In the genomic region with DNA sequence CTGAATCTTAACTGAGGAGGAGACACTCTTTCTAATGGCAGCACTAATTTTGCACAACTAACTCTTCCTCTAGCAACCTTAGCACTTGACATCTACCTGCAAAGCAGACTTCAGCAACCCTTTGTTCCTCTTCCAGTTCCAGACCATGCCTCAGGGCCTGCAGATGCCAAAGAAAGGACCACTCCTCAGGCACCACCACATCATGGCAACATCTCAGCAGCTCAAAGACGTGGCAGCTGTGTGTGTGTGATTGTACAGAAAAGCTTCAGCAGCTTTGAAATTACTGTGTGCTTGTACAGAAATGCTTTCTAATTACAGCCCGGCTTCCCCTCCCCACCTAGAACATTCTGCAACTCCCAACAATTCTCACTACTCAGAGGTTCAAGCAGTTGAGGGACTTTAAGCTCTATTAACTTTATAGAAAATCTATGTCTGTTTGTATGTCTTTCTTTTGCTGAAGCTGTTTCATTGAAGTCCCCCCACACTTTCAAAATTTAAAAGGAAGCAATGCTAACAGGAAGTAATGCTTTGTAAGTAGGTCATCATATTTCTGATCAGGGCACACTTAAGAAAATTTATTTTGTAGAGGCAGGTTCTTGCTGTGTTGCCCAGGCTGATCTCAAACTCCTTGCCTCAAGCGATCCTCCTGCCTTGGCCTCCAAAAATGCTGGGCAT, we compare ENCODE assay signal across 15 cellular contexts.
DNase-seq lines count a peak whose midpoint lies in the region; ATAC-seq and TF ChIP-seq lines count a peak whose summit lies in the region.
"Had no signal": no experiment of that assay in that cellular context is flagged by ENCODE, and none has a peak within 500 bp of the region (broad histone marks: within the 10 kb centered on the region; RNA-seq: fewer than 3 reads in every experiment).

No MANE protein-coding gene starts in this region.

- no peak overlapping the region for H3K4me3 ChIP-seq in DND-41 (ENCODE audit: low read depth in 1 of 2, low read length in 2 of 2)
- no peak overlapping the region for H3K4me3 ChIP-seq in effector memory CD4-positive, alpha-beta T cell (ENCODE audit: insufficient read depth, low read depth, low read length, poor library complexity, severe bottlenecking)
- H3K4me3 ChIP-seq: SJSA1 had no signal

- H3K27me3 Mint-ChIP-seq in activated naive CD4-positive, alpha-beta T cell treated with anti-CD3 and anti-CD28 coated beads, Interleukin-2, amount 50 U/mL, for 24 hours = no peaks in the 10 kb centered on the region
- H3K27me3 Mint-ChIP-seq in activated CD8-positive, alpha-beta T cell treated with anti-CD3 and anti-CD28 coated beads, Interleukin-2, amount 10 ng/mL, durations not matched to agents 7 days and 5 days (ENCODE audit: low read depth) = no peaks in the 10 kb centered on the region
- H3K27me3 Mint-ChIP-seq in natural killer cell treated with Interleukin-12 subunit alpha and Interleukin-12 subunit beta and Interleukin-15 and Interleukin-18, amount 100 ng/mL, for 72 hours = no peaks in the 10 kb centered on the region
- H3K27me3 Mint-ChIP-seq: IgD-negative memory B cell had no signal

- H3K9me3 ChIP-seq in DND-41 (ENCODE audit: insufficient read depth, low read length, severe bottlenecking) = no peaks in the 10 kb centered on the region
- H3K9me3 ChIP-seq in effector memory CD4-positive, alpha-beta T cell (ENCODE audit: control insufficient read depth, low read length) = no peaks in the 10 kb centered on the region
- H3K9me3 ChIP-seq: SJSA1 had no signal

- H3K4me3 Mint-ChIP-seq in activated naive CD4-positive, alpha-beta T cell treated with anti-CD3 and anti-CD28 coated beads, Interleukin-2, amount 50 U/mL, for 24 hours = peak overlapping the region; percentile 51
- H3K4me3 Mint-ChIP-seq in activated CD8-positive, alpha-beta T cell treated with anti-CD3 and anti-CD28 coated beads, Interleukin-2, amount 10 ng/mL, durations not matched to agents 7 days and 5 days = no peak overlapping the region
- H3K4me3 Mint-ChIP-seq in natural killer cell treated with Interleukin-12 subunit alpha and Interleukin-12 subunit beta and Interleukin-15 and Interleukin-18, amount 100 ng/mL, for 72 hours = peak overlapping the region; percentile 17
- H3K4me3 Mint-ChIP-seq: IgD-negative memory B cell had no signal

- H3K27ac Mint-ChIP-seq in activated naive CD4-positive, alpha-beta T cell treated with anti-CD3 and anti-CD28 coated beads, Interleukin-2, amount 50 U/mL, for 24 hours = no peak overlapping the region
- H3K27ac Mint-ChIP-seq in activated CD8-positive, alpha-beta T cell treated with anti-CD3 and anti-CD28 coated beads, Interleukin-2, amount 10 ng/mL, durations not matched to agents 7 days and 5 days = peak overlapping the region; percentile 65
- peak overlapping the region; percentile 34 to 85 for H3K27ac Mint-ChIP-seq in natural killer cell treated with Interleukin-12 subunit alpha and Interleukin-12 subunit beta and Interleukin-15 and Interleukin-18, amount 100 ng/mL, for 72 hours
- H3K27ac Mint-ChIP-seq: IgD-negative memory B cell had no signal

- POLR2A ChIA-PET in activated CD8-positive, alpha-beta T cell treated with anti-CD3 and anti-CD28 coated beads, Interleukin-2, amount 10 ng/mL, durations not matched to agents 7 days and 5 days (lab: Charles Lee) = interaction anchor here (1.4 kb wide), 1 partner anchor 48 kb away, joined by 3 read pairs; no protein-coding TSS in a partner anchor

- CTCF ChIA-PET in activated CD8-positive, alpha-beta T cell treated with anti-CD3 and anti-CD28 coated beads, Interleukin-2, amount 10 ng/mL, durations not matched to agents 7 days and 5 days (lab: Charles Lee) = interaction anchor here (0.9 to 1.6 kb wide), 4 partner anchors 10 to 49 kb away, joined by 3 to 7 read pairs (median 4); no protein-coding TSS in a partner anchor

- no peaks in the 10 kb centered on the region for H3K9me3 Mint-ChIP-seq in activated naive CD4-positive, alpha-beta T cell treated with anti-CD3 and anti-CD28 coated beads, Interleukin-2, amount 50 U/mL, for 24 hours
- H3K9me3 Mint-ChIP-seq in activated CD8-positive, alpha-beta T cell treated with anti-CD3 and anti-CD28 coated beads, Interleukin-2, amount 10 ng/mL, durations not matched to agents 7 days and 5 days (ENCODE audit: insufficient read depth) = no peaks in the 10 kb centered on the region
- no peaks in the 10 kb centered on the region for H3K9me3 Mint-ChIP-seq in natural killer cell treated with Interleukin-12 subunit alpha and Interleukin-12 subunit beta and Interleukin-15 and Interleukin-18, amount 100 ng/mL, for 72 hours
- H3K9me3 Mint-ChIP-seq: IgD-negative memory B cell had no signal

- no peaks in the 10 kb centered on the region for H3K79me2 ChIP-seq in DND-41 (ENCODE audit: insufficient read depth, low read length)

- H3K4me2 ChIP-seq in DND-41 (ENCODE audit: insufficient read depth, low read length) = no peak overlapping the region

- no peaks in the 10 kb centered on the region for H3K27me3 ChIP-seq in DND-41 (ENCODE audit: insufficient read depth, low read length, poor library complexity)
- H3K27me3 ChIP-seq in effector memory CD4-positive, alpha-beta T cell (replicated peaks; ENCODE audit: control insufficient read depth, insufficient read depth, low read length, poor library complexity, severe bottlenecking) = no peaks in the 10 kb centered on the region
- H3K27me3 ChIP-seq: SJSA1 had no signal

- H3K36me3 Mint-ChIP-seq in activated naive CD4-positive, alpha-beta T cell treated with anti-CD3 and anti-CD28 coated beads, Interleukin-2, amount 50 U/mL, for 24 hours = no peaks in the 10 kb centered on the region
- H3K36me3 Mint-ChIP-seq in activated CD8-positive, alpha-beta T cell treated with anti-CD3 and anti-CD28 coated beads, Interleukin-2, amount 10 ng/mL, durations not matched to agents 7 days and 5 days (ENCODE audit: low read depth) = peaks cover 7% of the 10 kb centered on the region
- H3K36me3 Mint-ChIP-seq in natural killer cell treated with Interleukin-12 subunit alpha and Interleukin-12 subunit beta and Interleukin-15 and Interleukin-18, amount 100 ng/mL, for 72 hours = no peaks in the 10 kb centered on the region
- H3K36me3 Mint-ChIP-seq: IgD-negative memory B cell had no signal

- ATAC-seq in DND-41 (ENCODE audit: insufficient read depth, low read depth) (peak; percentile 62), HG03139 (IDR thresholded peaks at IDR 0.05; ENCODE audit: unreplicated experiment) (no peak)
- ATAC-seq in activated CD8-positive, alpha-beta T cell treated with anti-CD3 and anti-CD28 coated beads, Interleukin-2, amount 10 ng/mL, durations not matched to agents 7 days and 5 days = no peak
- no peak for ATAC-seq in natural killer cell treated with Interleukin-12 subunit alpha and Interleukin-12 subunit beta and Interleukin-15 and Interleukin-18, amount 100 ng/mL, for 72 hours

- H3K4me1 ChIP-seq in DND-41 (ENCODE audit: insufficient read depth, low read length) = peaks cover 37% of the 10 kb centered on the region
- peaks cover 48% of the 10 kb centered on the region for H3K4me1 ChIP-seq in effector memory CD4-positive, alpha-beta T cell (ENCODE audit: control insufficient read depth, insufficient read depth, low read length, poor library complexity, severe bottlenecking)
- H3K4me1 ChIP-seq: SJSA1 had no signal

- H3K36me3 ChIP-seq in DND-41 (ENCODE audit: insufficient read depth, low read length) = no peaks in the 10 kb centered on the region
- H3K36me3 ChIP-seq in effector memory CD4-positive, alpha-beta T cell (ENCODE audit: control insufficient read depth, insufficient read depth, low read length) = no peaks in the 10 kb centered on the region
- H3K36me3 ChIP-seq: SJSA1 had no signal

- H2AFZ ChIP-seq in DND-41 (ENCODE audit: low read depth, low read length) = peak overlapping the region; percentile 59; the same call in 1 of the 2 replicates

- no peak for TF ChIP-seq CTCF in DND-41 (IDR thresholded peaks at IDR 0.05; ENCODE audit: borderline replicate concordance, extremely low read depth, low read length, poor library complexity, severe bottlenecking)

- H3K4me1 Mint-ChIP-seq in activated naive CD4-positive, alpha-beta T cell treated with anti-CD3 and anti-CD28 coated beads, Interleukin-2, amount 50 U/mL, for 24 hours = peaks cover 66% of the 10 kb centered on the region
- peaks cover 55% of the 10 kb centered on the region for H3K4me1 Mint-ChIP-seq in activated CD8-positive, alpha-beta T cell treated with anti-CD3 and anti-CD28 coated beads, Interleukin-2, amount 10 ng/mL, durations not matched to agents 7 days and 5 days (ENCODE audit: low read depth)
- peaks cover 22 to 23% of the 10 kb centered on the region in 2 donors for H3K4me1 Mint-ChIP-seq in natural killer cell treated with Interleukin-12 subunit alpha and Interleukin-12 subunit beta and Interleukin-15 and Interleukin-18, amount 100 ng/mL, for 72 hours (ENCODE audit: low read depth in 2 of 2)

- peak overlapping the region; percentile 9; the same call in 1 of the 2 replicates for H3K9ac ChIP-seq in DND-41 (ENCODE audit: low read depth, low read length)

- H3K27ac ChIP-seq in DND-41 (ENCODE audit: low read length) = peak overlapping the region; percentile 46; the same call in 1 of the 2 replicates
- H3K27ac ChIP-seq in effector memory CD4-positive, alpha-beta T cell (ENCODE audit: insufficient read depth, low read length, poor library complexity, severe bottlenecking) = no peak overlapping the region
- H3K27ac ChIP-seq: RWPE1, SJSA1 had no signal

- DNase-seq in activated naive CD4-positive, alpha-beta T cell treated with Interleukin-2 at 50 U/mL for 16 hours = no peak
- peak; percentile 31 for DNase-seq in DND-41
- DNase-seq in activated CD8-positive, alpha-beta T cell treated with anti-CD3 and anti-CD28 coated beads, Interleukin-2, amount 10 ng/mL, durations not matched to agents 7 days and 5 days = no peak
- DNase-seq in natural killer cell treated with Interleukin-12 subunit alpha and Interleukin-12 subunit beta and Interleukin-15 and Interleukin-18, amount 100 ng/mL, for 72 hours (ENCODE audit: low spot score) = no peak
- DNase-seq in T-helper 1 cell = no peak
- no peak for DNase-seq in effector memory CD4-positive, alpha-beta T cell
- DNase-seq: HCEC 1CT, NCI-H1436 treated with DMSO at 0.1 percent for 48 hours, NCI-H345, NCI-H526 treated with DMSO at 0.1 percent for 48 hours had no signal

- H4K20me1 ChIP-seq in DND-41 (ENCODE audit: insufficient read depth, low read length) = no peaks in the 10 kb centered on the region
